ENCODE assay signal across 10 cellular contexts in genomic region chr11:110479445-110480101, GRCh38. TPM values are rescaled to one million over a fixed set of nuclear protein-coding genes. Genes with fewer than 3 reads are reported as not detected.
DNase-seq lines count a peak whose midpoint lies in the region; ATAC-seq and TF ChIP-seq lines count a peak whose summit lies in the region.
"Had no signal": no experiment of that assay in that cellular context is flagged by ENCODE, and none has a peak within 500 bp of the region (broad histone marks: within the 10 kb centered on the region; RNA-seq: fewer than 3 reads in every experiment).

No MANE protein-coding gene starts in this region.

- no peaks in the 10 kb centered on the region for H3K79me2 ChIP-seq in Loucy (ENCODE audit: insufficient read depth, low read length)

- H3K4me3 ChIP-seq in Loucy (ENCODE audit: low read length, poor library complexity, severe bottlenecking) (no peak overlapping the region), heart right ventricle (no peak overlapping the region)

- peak; percentile 35 for DNase-seq in AG08395 (ENCODE audit: low spot score)
- no peak for DNase-seq in heart right ventricle
- DNase-seq in activated CD4-positive, alpha-beta T cell treated with anti-CD3 and anti-CD28 coated beads, Interleukin-2, amount 10 ng/mL, durations not matched to agents 24 days and 14 days, result no peak
- DNase-seq: CD4-positive, alpha-beta T cell had no signal

- H3K9ac ChIP-seq in Loucy (ENCODE audit: low read depth, low read length, poor library complexity, severe bottlenecking), result no peak overlapping the region

- no peaks in the 10 kb centered on the region for H3F3A ChIP-seq in Loucy (ENCODE audit: low read depth)

- H3K9me3 Mint-ChIP-seq in activated CD4-positive, alpha-beta T cell treated with anti-CD3 and anti-CD28 coated beads, Interleukin-2, amount 10 ng/mL, durations not matched to agents 24 days and 14 days, result peaks cover 4% of the 10 kb centered on the region
- H3K9me3 Mint-ChIP-seq: activated T-helper 2 cell treated with anti-CD3 and anti-CD28 coated beads, Interferon-gamma antibody, Interleukin-2, Interleukin-4, amounts not matched to agents 10 μg/mL and 5 μg/mL and 100 μg/mL, durations not matched to agents 14 hours and 24 hours and 36 hours; CD4-positive, alpha-beta T cell had no signal

- no peaks in the 10 kb centered on the region for H3K9me2 ChIP-seq in Loucy (replicated peaks; ENCODE audit: low read depth, low read length)

- H3K4me1 Mint-ChIP-seq in activated CD4-positive, alpha-beta T cell treated with anti-CD3 and anti-CD28 coated beads, Interleukin-2, amount 10 ng/mL, durations not matched to agents 24 days and 14 days, result peaks cover 2% of the 10 kb centered on the region

- H3K9me3 ChIP-seq in Loucy (ENCODE audit: insufficient read depth, low read depth, low read length) (no peaks in the 10 kb centered on the region), heart right ventricle (peaks cover 0 to 4% (median 0%) of the 10 kb centered on the region in 11 donors)

- intact Hi-C loops in heart right ventricle (cut with DNase I), result loop anchor here in 1 of 10 donors (10.0 kb wide), 1 partner anchor 645 kb away; no protein-coding TSS in a partner anchor
- intact Hi-C loops in activated CD4-positive, alpha-beta T cell treated with anti-CD3 and anti-CD28 coated beads, Interleukin-2, amount 10 ng/mL, durations not matched to agents 24 days and 14 days (cut with micrococcal nuclease), result no loop called here

- H3K27me3 ChIP-seq in Loucy (ENCODE audit: insufficient read depth, low read length, poor library complexity, severe bottlenecking) (no peaks in the 10 kb centered on the region), heart right ventricle (no peaks in the 10 kb centered on the region)

- H3K4me3 Mint-ChIP-seq in activated CD4-positive, alpha-beta T cell treated with anti-CD3 and anti-CD28 coated beads, Interleukin-2, amount 10 ng/mL, durations not matched to agents 24 days and 14 days, result no peak overlapping the region
- H3K4me3 Mint-ChIP-seq: CD4-positive, alpha-beta T cell had no signal

- H3K36me3 ChIP-seq in Loucy (ENCODE audit: insufficient read depth, low read length), result no peaks in the 10 kb centered on the region
- no peaks in the 10 kb centered on the region for H3K36me3 ChIP-seq in heart right ventricle

- ATAC-seq in SK-N-SH treated with all-trans-retinoic acid at 6 μM for 48 hours (peak; percentile 19; the same call in 1 of the 3 replicates), heart right ventricle (peak in 6 of 8 donors; percentile 24 to 50 (median 45)), HG02973 (IDR thresholded peaks at IDR 0.05; ENCODE audit: unreplicated experiment) (no peak), HG03108 (IDR thresholded peaks at IDR 0.05; ENCODE audit: unreplicated experiment) (no peak), GM18858 (IDR thresholded peaks at IDR 0.05; ENCODE audit: unreplicated experiment) (no peak)

- H4K20me1 ChIP-seq in Loucy (ENCODE audit: insufficient read depth, low read length, poor library complexity, severe bottlenecking), result no peaks in the 10 kb centered on the region

- H3K4me1 ChIP-seq in Loucy (ENCODE audit: insufficient read depth, low read length, poor library complexity, severe bottlenecking) (peaks cover 15% of the 10 kb centered on the region), heart right ventricle (peaks cover 0 to 25% (median 4%) of the 10 kb centered on the region in 9 donors)

- no peak for TF ChIP-seq CTCF in Loucy (conservative IDR thresholded peaks at IDR 0.05; ENCODE audit: low read length)
- TF ChIP-seq CTCF in heart right ventricle (IDR thresholded peaks at IDR 0.05), result no peak

- peaks cover 6% of the 10 kb centered on the region for H3K27me3 Mint-ChIP-seq in activated CD4-positive, alpha-beta T cell treated with anti-CD3 and anti-CD28 coated beads, Interleukin-2, amount 10 ng/mL, durations not matched to agents 24 days and 14 days
- H3K27me3 Mint-ChIP-seq: CD4-positive, alpha-beta T cell had no signal

- no peak overlapping the region for H3K27ac Mint-ChIP-seq in activated CD4-positive, alpha-beta T cell treated with anti-CD3 and anti-CD28 coated beads, Interleukin-2, amount 10 ng/mL, durations not matched to agents 24 days and 14 days
- H3K27ac Mint-ChIP-seq: activated T-helper 2 cell treated with anti-CD3 and anti-CD28 coated beads, Interferon-gamma antibody, Interleukin-2, Interleukin-4, amounts not matched to agents 10 μg/mL and 5 μg/mL and 100 μg/mL, durations not matched to agents 14 hours and 24 hours and 36 hours; CD4-positive, alpha-beta T cell had no signal

- H2AFZ ChIP-seq in Loucy (ENCODE audit: low read length), result peak overlapping the region; percentile 56

- no peak overlapping the region for H3K27ac ChIP-seq in heart right ventricle

- peak overlapping the region; percentile 6 for H3K4me2 ChIP-seq in Loucy (ENCODE audit: low read depth, low read length, poor library complexity, severe bottlenecking)

- WGBS in heart right ventricle, 2 donors, result 51 to 74% methylated on average over 3 of the region's 3 CpGs

- H3K36me3 Mint-ChIP-seq in activated CD4-positive, alpha-beta T cell treated with anti-CD3 and anti-CD28 coated beads, Interleukin-2, amount 10 ng/mL, durations not matched to agents 24 days and 14 days (ENCODE audit: low read depth), result no peaks in the 10 kb centered on the region

TF ChIP-seq in SK-N-SH treated with all-trans-retinoic acid at 6 μM for 48 hours, 23 proteins besides CTCF, POLR2A, EP300 and RAD21:
- no peak for TF ChIP-seq OSR1 (CRISPR knock-in tag; IDR thresholded peaks at IDR 0.05)
- no peak for TF ChIP-seq TOX (CRISPR knock-in tag; IDR thresholded peaks at IDR 0.05; ENCODE audit: borderline replicate concordance)
- no peak for TF ChIP-seq ZC3H10 (CRISPR knock-in tag; IDR thresholded peaks at IDR 0.05)
- no peak for TF ChIP-seq ZNF70 (CRISPR knock-in tag; IDR thresholded peaks at IDR 0.05)
- TF ChIP-seq ESRRG (CRISPR knock-in tag; IDR thresholded peaks at IDR 0.05), result no peak
- TF ChIP-seq ZFP3 (CRISPR knock-in tag; IDR thresholded peaks at IDR 0.05), result no peak
- TF ChIP-seq BACH2 (CRISPR knock-in tag; IDR thresholded peaks at IDR 0.05; ENCODE audit: borderline replicate concordance), result no peak
- TF ChIP-seq RARB (CRISPR knock-in tag; IDR thresholded peaks at IDR 0.05), result no peak
- no peak for TF ChIP-seq GLIS3 (CRISPR knock-in tag; IDR thresholded peaks at IDR 0.05)

RNA-seq across cellular contexts. Expression of gene FDX1, which starts 49.8 kb away (rescaled TPM):
- total RNA-seq in heart right ventricle, result 10 to 100 TPM; 18.4 to 30.3 (median 22.0) TPM
- polyA plus RNA-seq in heart right ventricle, result 10 to 100 TPM; 11.5 to 12.2 TPM
- 14.2 and 16.4 TPM in 2 replicates for total RNA-seq in activated CD4-positive, alpha-beta T cell treated with anti-CD3 and anti-CD28 coated beads, Interleukin-2, amount 10 ng/mL, durations not matched to agents 24 days and 14 days

Comparison
In these comparisons a context has a peak if more than half of its experiments do, and no peak if none do; other contexts are left out.
1. ATAC-seq: peak in SK-N-SH treated with all-trans-retinoic acid at 6 μM for 48 hours (single experiment) and heart right ventricle (6 of 8); none in HG02973 (single experiment), HG03108 (single experiment) and GM18858 (single experiment).